In the genomic region with DNA sequence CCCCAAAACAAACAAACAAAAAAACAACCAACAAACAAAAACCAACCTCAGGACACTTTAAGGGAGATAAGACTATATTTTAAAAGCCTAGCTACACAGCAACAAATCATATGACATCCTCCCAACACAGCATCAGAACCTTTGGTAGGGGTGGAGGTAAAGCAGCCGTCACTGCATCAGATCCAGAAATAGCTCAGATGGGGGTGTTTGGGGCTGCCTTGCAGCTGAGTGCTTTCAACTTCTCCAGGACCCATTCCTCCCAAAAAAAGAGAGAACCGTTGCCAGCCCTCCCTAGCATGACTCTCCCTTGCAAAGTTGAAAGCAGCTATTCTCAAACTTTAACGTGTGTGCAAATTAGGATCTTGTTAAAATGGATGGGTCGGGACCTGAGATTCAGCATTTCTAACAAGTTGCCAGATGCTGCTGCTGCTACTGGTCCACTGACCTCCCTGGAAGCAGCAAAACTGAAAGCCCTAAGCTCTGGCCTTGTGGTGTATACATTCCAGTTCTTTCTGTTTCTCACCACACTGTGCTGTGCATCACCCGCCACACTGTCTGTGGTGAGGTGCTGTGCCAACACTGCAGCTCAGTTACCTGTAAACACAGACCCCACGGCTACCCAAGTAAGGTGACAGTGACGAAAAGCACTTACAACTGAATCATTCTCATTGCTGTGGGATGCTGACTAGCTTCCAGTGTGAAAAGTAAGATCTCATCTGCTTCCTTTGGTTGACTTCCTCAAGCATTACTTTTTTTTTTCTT, we compare ENCODE assay signal across 8 cellular contexts. TPM values are rescaled to one million over a fixed set of nuclear protein-coding genes. Genes with fewer than 3 reads are reported as not detected.
DNase-seq lines count a peak whose midpoint lies in the region; ATAC-seq and TF ChIP-seq lines count a peak whose summit lies in the region.

No MANE protein-coding gene starts in this region.

- peaks cover 9% of the 10 kb centered on the region; the same call in 1 of the 2 replicates for H4K20me1 ChIP-seq in OCI-LY7 (ENCODE audit: insufficient read depth, low read length)

- in situ Hi-C loops in GM13976 (cut with MboI; ENCODE audit: low sequenced_read_pairs, unreplicated experiment): loop anchor here (10.0 kb wide), 1 partner anchor 50 kb away; the partner anchor contains the start of gene SLC38A1

- peak overlapping the region; percentile 10 for H3K4me3 ChIP-seq in OCI-LY7 (ENCODE audit: low read depth, low read length, poor library complexity, severe bottlenecking)

- H3K9me2 ChIP-seq in OCI-LY7 (ENCODE audit: insufficient read depth, low read length): no peaks in the 10 kb centered on the region

- DNase-seq in OCI-LY7 (ENCODE audit: low spot score) (peak; percentile 40), DMS153 (lab: John Stamatoyannopoulos, UW) (no peak), NCI-H345 treated with DMSO at 0.1 percent for 48 hours (lab: John Stamatoyannopoulos, UW; ENCODE audit: unreplicated experiment) (no peak), GM13976 (ENCODE audit: low spot score) (no peak)
- peak; percentile 72 for DNase-seq in activated gamma-delta T cell treated with anti-CD3 and anti-CD28 coated beads, Interleukin-2, amount 50 U/mL, for 16 hours (ENCODE audit: low read depth)
- peak; percentile 70 to 75 for DNase-seq in stimulated activated CD4-positive, alpha-beta T cell treated with anti-CD3 and anti-CD28 coated beads, Interleukin-15, amount 100 ng/mL, for 48 hours (ENCODE audit: low read depth in 2 of 2)

- H3K36me3 ChIP-seq in OCI-LY7 (ENCODE audit: insufficient read depth, low read length): peaks cover 96% of the 10 kb centered on the region

- no TSS peak for BruUV-seq in OCI-LY7 (replicated peaks; lab: Mats Ljungman, UMichigan)

- CTCF ChIA-PET in OCI-LY7 (lab: Charles Lee; ENCODE audit: unreplicated experiment): no interaction called here

- ATAC-seq in GM18498 (IDR thresholded peaks at IDR 0.05; ENCODE audit: unreplicated experiment) (peak; percentile 72), HG02642 (IDR thresholded peaks at IDR 0.05; ENCODE audit: poor library complexity, unreplicated experiment) (peak; percentile 68)

- H3K9me3 ChIP-seq in OCI-LY7 (ENCODE audit: low read length): no peaks in the 10 kb centered on the region

- peaks cover 63% of the 10 kb centered on the region for H3K79me2 ChIP-seq in OCI-LY7 (ENCODE audit: insufficient read depth, low read depth, low read length)

- POLR2A ChIA-PET in OCI-LY7 (lab: Charles Lee): interaction anchor here (0.6 to 6.1 kb wide), 8 partner anchors 11 to 104 kb away, joined by 3 to 39 read pairs (median 4); partner anchors contain the start of gene SLC38A1

- H2AFZ ChIP-seq in OCI-LY7 (ENCODE audit: low read length): no peak overlapping the region

- H3K27ac ChIP-seq in OCI-LY7 (ENCODE audit: low read depth, low read length, poor library complexity, severe bottlenecking): peak overlapping the region; percentile 91

- peak overlapping the region; percentile 83 for H3K4me2 ChIP-seq in OCI-LY7 (ENCODE audit: low read length)

- TF ChIP-seq CTCF in OCI-LY7 (conservative IDR thresholded peaks at IDR 0.05; ENCODE audit: low read length) (no peak), GM13976 (IDR thresholded peaks at IDR 0.05; ENCODE audit: borderline replicate concordance, control extremely low read depth, extremely low read depth, insufficient read depth, missing control alignments) (no peak)

- peaks cover 84% of the 10 kb centered on the region for H3K4me1 ChIP-seq in OCI-LY7 (ENCODE audit: insufficient read depth, low read length, poor library complexity, severe bottlenecking)

- intact Hi-C loops in OCI-LY7 (cut with micrococcal nuclease; ENCODE audit: unreplicated experiment): no loop called here

RNA-seq across cellular contexts. Expression of gene SLC38A1, which starts 54.0 kb away (rescaled TPM):
- total RNA-seq in OCI-LY7 (2014; rRNA removed; shearing (Covaris generic)): 114 and 117 TPM in 2 replicates
- total RNA-seq in OCI-LY7 (2022): 163 and 165 TPM in 2 replicates

Comparison
In these comparisons a context has a peak if more than half of its experiments do, and no peak if none do; other contexts are left out.
1. DNase-seq: peak in OCI-LY7 (single experiment), activated gamma-delta T cell treated with anti-CD3 and anti-CD28 coated beads, Interleukin-2, amount 50 U/mL, for 16 hours (single experiment) and stimulated activated CD4-positive, alpha-beta T cell treated with anti-CD3 and anti-CD28 coated beads, Interleukin-15, amount 100 ng/mL, for 48 hours (2 of 2); none in DMS153 (single experiment), NCI-H345 treated with DMSO at 0.1 percent for 48 hours (single experiment) and GM13976 (single experiment).